ENCODE assay signal across 1 cellular context in genomic region chr13:28718538-28719226, GRCh38.
TF ChIP-seq lines count a peak whose summit lies in the region.

SLC46A3 (minus strand) TSS chr13:28718970; CDS start chr13:28717998, 972 bp downstream.

TF ChIP-seq in K562, 482 proteins besides CTCF, POLR2A, EP300 and RAD21 (continued from another document):
- TF ChIP-seq, protein P1, sequence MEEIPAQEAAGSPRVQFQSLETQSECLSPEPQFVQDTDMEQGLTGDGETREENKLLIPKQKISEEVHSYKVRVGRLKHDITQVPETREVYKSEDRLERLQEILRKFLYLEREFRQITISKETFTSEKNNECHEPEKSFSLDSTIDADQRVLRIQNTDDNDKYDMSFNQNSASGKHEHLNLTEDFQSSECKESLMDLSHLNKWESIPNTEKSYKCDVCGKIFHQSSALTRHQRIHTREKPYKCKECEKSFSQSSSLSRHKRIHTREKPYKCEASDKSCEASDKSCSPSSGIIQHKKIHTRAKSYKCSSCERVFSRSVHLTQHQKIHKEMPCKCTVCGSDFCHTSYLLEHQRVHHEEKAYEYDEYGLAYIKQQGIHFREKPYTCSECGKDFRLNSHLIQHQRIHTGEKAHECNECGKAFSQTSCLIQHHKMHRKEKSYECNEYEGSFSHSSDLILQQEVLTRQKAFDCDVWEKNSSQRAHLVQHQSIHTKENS (CRISPR knock-in tag; IDR thresholded peaks at IDR 0.05) = no peak
- TF ChIP-seq ZNF143 (CRISPR knock-in tag; IDR thresholded peaks at IDR 0.05) = no peak
- peak; percentile 56 for TF ChIP-seq RBBP5 (IDR thresholded peaks at IDR 0.05; ENCODE audit: borderline replicate concordance, insufficient read depth, low read length, poor library complexity, severe bottlenecking)
- no peak for TF ChIP-seq ZBTB8A (IDR thresholded peaks at IDR 0.05; ENCODE audit: partially characterized antibody)
- no peak for TF ChIP-seq CEBPZ (IDR thresholded peaks at IDR 0.05; ENCODE audit: borderline replicate concordance, low read depth, low read length)
- no peak for TF ChIP-seq ZFP91 (CRISPR knock-in tag; IDR thresholded peaks at IDR 0.05)
- TF ChIP-seq UBTF (IDR thresholded peaks at IDR 0.05; ENCODE audit: borderline replicate concordance in 1 of 2, low read depth in 2 of 2, low read length in 2 of 2) = peak; percentile 47 to 76; a peak in 1 of 4 replicates
- no peak for TF ChIP-seq NFATC3 (IDR thresholded peaks at IDR 0.05)
- TF ChIP-seq YBX1 (IDR thresholded peaks at IDR 0.05) = no peak
- TF ChIP-seq ATF1 (CRISPR knock-in tag; IDR thresholded peaks at IDR 0.05) = no peak
- TF ChIP-seq ATF1 (tag; IDR thresholded peaks at IDR 0.05) = peak; percentile 81
- TF ChIP-seq, protein P2, sequence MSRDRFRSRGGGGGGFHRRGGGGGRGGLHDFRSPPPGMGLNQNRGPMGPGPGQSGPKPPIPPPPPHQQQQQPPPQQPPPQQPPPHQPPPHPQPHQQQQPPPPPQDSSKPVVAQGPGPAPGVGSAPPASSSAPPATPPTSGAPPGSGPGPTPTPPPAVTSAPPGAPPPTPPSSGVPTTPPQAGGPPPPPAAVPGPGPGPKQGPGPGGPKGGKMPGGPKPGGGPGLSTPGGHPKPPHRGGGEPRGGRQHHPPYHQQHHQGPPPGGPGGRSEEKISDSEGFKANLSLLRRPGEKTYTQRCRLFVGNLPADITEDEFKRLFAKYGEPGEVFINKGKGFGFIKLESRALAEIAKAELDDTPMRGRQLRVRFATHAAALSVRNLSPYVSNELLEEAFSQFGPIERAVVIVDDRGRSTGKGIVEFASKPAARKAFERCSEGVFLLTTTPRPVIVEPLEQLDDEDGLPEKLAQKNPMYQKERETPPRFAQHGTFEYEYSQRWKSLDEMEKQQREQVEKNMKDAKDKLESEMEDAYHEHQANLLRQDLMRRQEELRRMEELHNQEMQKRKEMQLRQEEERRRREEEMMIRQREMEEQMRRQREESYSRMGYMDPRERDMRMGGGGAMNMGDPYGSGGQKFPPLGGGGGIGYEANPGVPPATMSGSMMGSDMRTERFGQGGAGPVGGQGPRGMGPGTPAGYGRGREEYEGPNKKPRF (IDR thresholded peaks at IDR 0.05; ENCODE audit: low read depth, low read length) = no peak
- peak; percentile 50; the same call in 1 of the 2 replicates for TF ChIP-seq CHD2 (IDR thresholded peaks at IDR 0.05; ENCODE audit: low read depth, low read length)
- TF ChIP-seq SP1 (CRISPR knock-in tag; IDR thresholded peaks at IDR 0.05) = peak; percentile 60; the same call in 1 of the 2 replicates
- TF ChIP-seq PHF21A (IDR thresholded peaks at IDR 0.05; ENCODE audit: borderline replicate concordance, low read depth) = no peak
- TF ChIP-seq LCOR (CRISPR knock-in tag; IDR thresholded peaks at IDR 0.05) = peak; percentile 66; the same call in 1 of the 2 replicates
- no peak for TF ChIP-seq NFIX (CRISPR knock-in tag; IDR thresholded peaks at IDR 0.05; ENCODE audit: low read depth)
- TF ChIP-seq E2F6 (IDR thresholded peaks at IDR 0.05; ENCODE audit: borderline replicate concordance in 1 of 2, extremely low read depth in 1 of 2, insufficient read depth in 1 of 2, insufficient read length in 1 of 2, low read depth in 1 of 2, low read length in 1 of 2, poor library complexity in 1 of 2, severe bottlenecking in 1 of 2) = peak; percentile 70 to 78
- TF ChIP-seq SIX5 (IDR thresholded peaks at IDR 0.05; ENCODE audit: borderline replicate concordance in 1 of 2, insufficient read depth in 1 of 2, low read depth in 1 of 2, low read length in 2 of 2) = no peak
